ENCODE assay signal across 17 cellular contexts in the genomic region with DNA sequence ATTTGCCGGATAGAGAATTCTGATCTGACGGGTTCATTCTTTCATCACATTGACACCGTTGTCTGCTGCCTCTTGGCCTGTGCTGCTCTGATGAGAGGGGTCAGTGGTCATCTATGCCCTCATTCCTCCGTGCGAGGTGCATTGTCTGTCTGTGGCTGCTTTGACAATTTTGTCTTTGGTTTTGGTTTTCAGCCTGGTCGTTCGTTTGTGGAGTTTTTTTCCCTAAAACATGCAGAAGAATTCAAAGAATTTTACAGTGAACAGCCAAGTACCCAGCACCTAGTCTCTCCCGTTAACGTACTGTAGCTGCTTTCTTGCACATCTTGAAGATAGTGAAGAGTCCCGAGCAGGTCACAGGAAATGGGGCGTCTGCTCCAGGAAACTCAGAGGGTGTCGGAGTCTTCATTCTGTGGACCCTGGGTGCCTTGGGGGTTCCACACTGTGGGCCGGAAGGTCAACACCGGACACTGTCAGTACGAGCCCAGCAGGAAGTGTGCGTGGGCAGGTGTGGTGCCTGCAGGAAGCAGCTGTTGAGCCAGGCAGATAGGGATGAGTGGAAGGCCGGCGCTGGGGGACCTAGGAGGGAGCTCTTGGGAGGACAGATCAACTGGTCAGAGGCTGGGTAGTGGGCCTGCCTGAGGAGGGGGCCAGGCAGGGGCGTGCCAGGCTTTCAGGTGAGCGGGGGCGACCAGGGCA.
"Had no signal": no experiment of that assay in that cellular context is flagged by ENCODE, and none has a peak within 500 bp of the region (broad histone marks: within the 10 kb centered on the region; RNA-seq: fewer than 3 reads in every experiment).

No MANE protein-coding gene starts in this region.

- H3K4me3 ChIP-seq: breast epithelium, pancreas, stomach, thoracic aorta, uterus had no signal

- H3K9me3 ChIP-seq: breast epithelium, pancreas, stomach, thoracic aorta, uterus had no signal

- H3K27ac Mint-ChIP-seq: activated naive CD8-positive, alpha-beta T cell; T-cell; WTC11 had no signal

- FAIRE-seq: pancreas had no signal

- H3K36me3 ChIP-seq: uterus had no signal

- H3K9me3 Mint-ChIP-seq: neural crest cell, T-cell, WTC11 had no signal

- H3K27ac ChIP-seq: breast epithelium, epithelial cell of prostate, pancreas, stomach, thoracic aorta, uterus had no signal

- ATAC-seq: pancreas, T-cell, WTC11 had no signal

- H3K4me1 ChIP-seq: breast epithelium, pancreas, stomach, uterus had no signal

- H3K4me1 Mint-ChIP-seq: WTC11 had no signal

- DNase-seq: activated CD4-positive, alpha-beta T cell treated with anti-CD3 and anti-CD28 coated beads, Interleukin-2, amount 50 U/mL, for 1 hour; activated effector memory CD4-positive, alpha-beta T cell treated with Interleukin-2 at 50 U/mL for 16 hours; activated T-cell treated with anti-CD3 and anti-CD28 coated beads, Interleukin-2, amount 50 U/mL, for 1 hour; effector CD8-positive, alpha-beta T cell; hypothalamus; stimulated activated CD4-positive, alpha-beta T cell treated with anti-CD3 and anti-CD28 coated beads, Interleukin-15, amount 100 ng/mL, for 24 hours; stimulated activated CD4-positive, alpha-beta T cell treated with anti-CD3 and anti-CD28 coated beads, Interleukin-4, amount 100 ng/mL, for 24 hours; stomach; T-cell; uterus had no signal

- H3K4me3 Mint-ChIP-seq: activated naive CD8-positive, alpha-beta T cell; neural crest cell; T-cell; WTC11 had no signal

- H3K27me3 ChIP-seq: breast epithelium, pancreas, stomach, uterus had no signal

- H3K27me3 Mint-ChIP-seq: activated naive CD8-positive, alpha-beta T cell; T-cell had no signal
